Comparison of ENCODE assay signal across 15 cellular contexts in genomic region chr10:78742406-78742729, GRCh38.
DNase-seq lines count a peak whose midpoint lies in the region; ATAC-seq and TF ChIP-seq lines count a peak whose summit lies in the region.
"Had no signal": no experiment of that assay in that cellular context is flagged by ENCODE, and none has a peak within 500 bp of the region (broad histone marks: within the 10 kb centered on the region; RNA-seq: fewer than 3 reads in every experiment).

No MANE protein-coding gene starts in this region.

- DNase-seq in heart right ventricle (no peak), left ventricle myocardium superior (no peak), endothelial cell (ENCODE audit: low spot score) (no peak), neural progenitor cell (ENCODE audit: low spot score) (no peak), upper lobe of right lung (no peak), chondrocyte (ENCODE audit: low spot score) (no peak), ovary (no peak), HK-2 (ENCODE audit: unreplicated experiment) (no peak)
- DNase-seq: C1 segment of cervical spinal cord, DMS 273 treated with DMSO at 0.1 percent for 48 hours, NCI-H1092, NCI-H146, NCI-H2081 treated with DMSO at 0.1 percent for 48 hours, NCI-H524 had no signal

- H3K4me1 ChIP-seq in heart right ventricle (peaks cover 10 to 87% (median 53%) of the 10 kb centered on the region in 9 donors), neural progenitor cell (peaks cover 11% of the 10 kb centered on the region), upper lobe of right lung (peaks cover 19% of the 10 kb centered on the region), ovary (ENCODE audit: insufficient read depth) (peaks cover 5% of the 10 kb centered on the region)

- intact Hi-C loops in heart right ventricle (cut with DNase I): no loop called here
- intact Hi-C loops in left ventricle myocardium superior (cut with micrococcal nuclease): no loop called here
- intact Hi-C loops in upper lobe of right lung (cut with DNase I): no loop called here
- intact Hi-C loops in ovary (cut with DNase I): no loop called here

- no peaks in the 10 kb centered on the region for H3K79me2 ChIP-seq in neural progenitor cell (ENCODE audit: low read depth)

- H3K27ac Mint-ChIP-seq in endothelial cell (ENCODE audit: unreplicated experiment) (peak overlapping the region; percentile 67), neural progenitor cell (peak overlapping the region; percentile 76), chondrocyte (ENCODE audit: unreplicated experiment) (no peak overlapping the region)

- H3K36me3 Mint-ChIP-seq in endothelial cell (ENCODE audit: low read depth, unreplicated experiment) (no peaks in the 10 kb centered on the region), neural progenitor cell (no peaks in the 10 kb centered on the region), chondrocyte (ENCODE audit: low read depth) (no peaks in the 10 kb centered on the region)

- no peaks in the 10 kb centered on the region for H3F3A ChIP-seq in neural progenitor cell (ENCODE audit: low read depth)

- peaks cover 35% of the 10 kb centered on the region for H3K4me1 Mint-ChIP-seq in endothelial cell (ENCODE audit: unreplicated experiment)
- peaks cover 45% of the 10 kb centered on the region for H3K4me1 Mint-ChIP-seq in neural progenitor cell
- peaks cover 10% of the 10 kb centered on the region for H3K4me1 Mint-ChIP-seq in chondrocyte (ENCODE audit: low read depth)

- H3K27me3 ChIP-seq in heart right ventricle (no peaks in the 10 kb centered on the region), neural progenitor cell (no peaks in the 10 kb centered on the region), upper lobe of right lung (no peaks in the 10 kb centered on the region), ovary (no peaks in the 10 kb centered on the region)

- no peaks in the 10 kb centered on the region for H4K20me1 ChIP-seq in neural progenitor cell (ENCODE audit: low read depth)

- H3K9me3 Mint-ChIP-seq in endothelial cell (ENCODE audit: unreplicated experiment): no peaks in the 10 kb centered on the region
- no peaks in the 10 kb centered on the region for H3K9me3 Mint-ChIP-seq in neural progenitor cell
- no peaks in the 10 kb centered on the region for H3K9me3 Mint-ChIP-seq in chondrocyte (ENCODE audit: low read depth)

- H3K4me3 Mint-ChIP-seq in endothelial cell (ENCODE audit: unreplicated experiment) (no peak overlapping the region), neural progenitor cell (no peak overlapping the region), chondrocyte (ENCODE audit: unreplicated experiment) (no peak overlapping the region)

- H3K36me3 ChIP-seq in heart right ventricle: no peaks in the 10 kb centered on the region
- no peaks in the 10 kb centered on the region for H3K36me3 ChIP-seq in neural progenitor cell
- no peaks in the 10 kb centered on the region for H3K36me3 ChIP-seq in upper lobe of right lung
- H3K36me3 ChIP-seq in ovary: no peaks in the 10 kb centered on the region

- TF ChIP-seq EP300 in ovary (IDR thresholded peaks at IDR 0.05): no peak

- WGBS in heart right ventricle, 2 donors: 98% methylated on average over 5 of the region's 5 CpGs
- WGBS in ovary, 3 donors: 94 to 97% (median 95%) methylated on average over 5 of the region's 5 CpGs

- peak overlapping the region in 9 of 10 donors; percentile 5 to 80 (median 66) for H3K27ac ChIP-seq in heart right ventricle
- H3K27ac ChIP-seq in neural progenitor cell: no peak overlapping the region
- H3K27ac ChIP-seq in upper lobe of right lung: peak overlapping the region; percentile 7
- no peak overlapping the region for H3K27ac ChIP-seq in ovary
- H3K27ac ChIP-seq: KMS-11 had no signal

- no peak overlapping the region for H3K9ac ChIP-seq in neural progenitor cell
- H3K9ac ChIP-seq: KMS-11 had no signal

- no peak overlapping the region for H2AFZ ChIP-seq in neural progenitor cell (replicated peaks)

- no peak for TF ChIP-seq CTCF in heart right ventricle (IDR thresholded peaks at IDR 0.05)
- TF ChIP-seq CTCF in endothelial cell (IDR thresholded peaks at IDR 0.05; ENCODE audit: unreplicated experiment): no peak
- no peak for TF ChIP-seq CTCF in neural progenitor cell (IDR thresholded peaks at IDR 0.05)
- TF ChIP-seq CTCF in upper lobe of right lung (IDR thresholded peaks at IDR 0.05): no peak
- TF ChIP-seq CTCF in chondrocyte (IDR thresholded peaks at IDR 0.05): no peak
- no peak for TF ChIP-seq CTCF in ovary (IDR thresholded peaks at IDR 0.05)

- no peak overlapping the region for H3K4me3 ChIP-seq in heart right ventricle
- no peak overlapping the region for H3K4me3 ChIP-seq in neural progenitor cell
- H3K4me3 ChIP-seq in upper lobe of right lung: no peak overlapping the region
- H3K4me3 ChIP-seq in ovary: no peak overlapping the region

- H3K4me2 ChIP-seq in neural progenitor cell: no peak overlapping the region
- H3K4me2 ChIP-seq: KMS-11 had no signal

- ATAC-seq in heart right ventricle: no peak
- ATAC-seq in left ventricle myocardium superior: no peak
- no peak for ATAC-seq in upper lobe of right lung

- no peak for TF ChIP-seq POLR2A in ovary (IDR thresholded peaks at IDR 0.05)

- H3K27me3 Mint-ChIP-seq in endothelial cell (ENCODE audit: unreplicated experiment): peaks cover 2% of the 10 kb centered on the region
- peaks cover 16% of the 10 kb centered on the region for H3K27me3 Mint-ChIP-seq in neural progenitor cell (ENCODE audit: insufficient read depth, low read depth)
- H3K27me3 Mint-ChIP-seq in chondrocyte (ENCODE audit: low read depth): peaks cover 6% of the 10 kb centered on the region

- H3K9me3 ChIP-seq in heart right ventricle: no peaks in the 10 kb centered on the region
- no peaks in the 10 kb centered on the region for H3K9me3 ChIP-seq in neural progenitor cell (ENCODE audit: low read depth)
- H3K9me3 ChIP-seq in upper lobe of right lung: no peaks in the 10 kb centered on the region
- no peaks in the 10 kb centered on the region for H3K9me3 ChIP-seq in ovary

Comparison
In these comparisons a context has a peak if more than half of its experiments do, and no peak if none do; other contexts are left out.
1. H3K27ac ChIP-seq: peak in heart right ventricle (9 of 10) and upper lobe of right lung (single experiment); none in neural progenitor cell (single experiment) and ovary (0 of 2).